1 cellular context compared by ENCODE assay signal in the genomic region with DNA sequence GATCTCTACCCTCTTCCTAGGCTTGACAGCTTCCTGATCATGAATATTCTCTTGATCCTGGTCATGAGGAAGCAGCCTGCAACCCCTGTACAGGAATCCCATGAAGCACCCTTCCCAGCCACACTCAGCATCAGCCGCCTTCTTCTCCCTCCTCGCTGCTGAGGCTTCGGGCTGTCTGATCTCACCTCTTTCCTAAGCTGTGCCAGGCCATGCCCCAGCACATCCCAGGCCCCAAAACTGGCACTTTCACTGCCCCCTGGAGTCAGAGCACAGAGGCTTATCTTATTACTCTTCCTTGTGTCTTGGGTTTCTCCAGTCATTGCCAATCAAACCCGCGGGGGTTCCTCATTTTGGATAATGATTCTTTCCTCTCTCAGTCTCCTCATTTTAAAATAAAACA.
TF ChIP-seq lines count a peak whose summit lies in the region.

No MANE protein-coding gene starts in this region.

TF ChIP-seq in WTC11, 78 proteins besides CTCF, POLR2A, EP300 and RAD21 (continued from another document):
- TF ChIP-seq, protein P1, sequence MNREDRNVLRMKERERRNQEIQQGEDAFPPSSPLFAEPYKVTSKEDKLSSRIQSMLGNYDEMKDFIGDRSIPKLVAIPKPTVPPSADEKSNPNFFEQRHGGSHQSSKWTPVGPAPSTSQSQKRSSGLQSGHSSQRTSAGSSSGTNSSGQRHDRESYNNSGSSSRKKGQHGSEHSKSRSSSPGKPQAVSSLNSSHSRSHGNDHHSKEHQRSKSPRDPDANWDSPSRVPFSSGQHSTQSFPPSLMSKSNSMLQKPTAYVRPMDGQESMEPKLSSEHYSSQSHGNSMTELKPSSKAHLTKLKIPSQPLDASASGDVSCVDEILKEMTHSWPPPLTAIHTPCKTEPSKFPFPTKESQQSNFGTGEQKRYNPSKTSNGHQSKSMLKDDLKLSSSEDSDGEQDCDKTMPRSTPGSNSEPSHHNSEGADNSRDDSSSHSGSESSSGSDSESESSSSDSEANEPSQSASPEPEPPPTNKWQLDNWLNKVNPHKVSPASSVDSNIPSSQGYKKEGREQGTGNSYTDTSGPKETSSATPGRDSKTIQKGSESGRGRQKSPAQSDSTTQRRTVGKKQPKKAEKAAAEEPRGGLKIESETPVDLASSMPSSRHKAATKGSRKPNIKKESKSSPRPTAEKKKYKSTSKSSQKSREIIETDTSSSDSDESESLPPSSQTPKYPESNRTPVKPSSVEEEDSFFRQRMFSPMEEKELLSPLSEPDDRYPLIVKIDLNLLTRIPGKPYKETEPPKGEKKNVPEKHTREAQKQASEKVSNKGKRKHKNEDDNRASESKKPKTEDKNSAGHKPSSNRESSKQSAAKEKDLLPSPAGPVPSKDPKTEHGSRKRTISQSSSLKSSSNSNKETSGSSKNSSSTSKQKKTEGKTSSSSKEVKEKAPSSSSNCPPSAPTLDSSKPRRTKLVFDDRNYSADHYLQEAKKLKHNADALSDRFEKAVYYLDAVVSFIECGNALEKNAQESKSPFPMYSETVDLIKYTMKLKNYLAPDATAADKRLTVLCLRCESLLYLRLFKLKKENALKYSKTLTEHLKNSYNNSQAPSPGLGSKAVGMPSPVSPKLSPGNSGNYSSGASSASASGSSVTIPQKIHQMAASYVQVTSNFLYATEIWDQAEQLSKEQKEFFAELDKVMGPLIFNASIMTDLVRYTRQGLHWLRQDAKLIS (CRISPR knock-in tag; IDR thresholded peaks at IDR 0.05; ENCODE audit: borderline replicate concordance), result no peak
- TF ChIP-seq, protein P2, sequence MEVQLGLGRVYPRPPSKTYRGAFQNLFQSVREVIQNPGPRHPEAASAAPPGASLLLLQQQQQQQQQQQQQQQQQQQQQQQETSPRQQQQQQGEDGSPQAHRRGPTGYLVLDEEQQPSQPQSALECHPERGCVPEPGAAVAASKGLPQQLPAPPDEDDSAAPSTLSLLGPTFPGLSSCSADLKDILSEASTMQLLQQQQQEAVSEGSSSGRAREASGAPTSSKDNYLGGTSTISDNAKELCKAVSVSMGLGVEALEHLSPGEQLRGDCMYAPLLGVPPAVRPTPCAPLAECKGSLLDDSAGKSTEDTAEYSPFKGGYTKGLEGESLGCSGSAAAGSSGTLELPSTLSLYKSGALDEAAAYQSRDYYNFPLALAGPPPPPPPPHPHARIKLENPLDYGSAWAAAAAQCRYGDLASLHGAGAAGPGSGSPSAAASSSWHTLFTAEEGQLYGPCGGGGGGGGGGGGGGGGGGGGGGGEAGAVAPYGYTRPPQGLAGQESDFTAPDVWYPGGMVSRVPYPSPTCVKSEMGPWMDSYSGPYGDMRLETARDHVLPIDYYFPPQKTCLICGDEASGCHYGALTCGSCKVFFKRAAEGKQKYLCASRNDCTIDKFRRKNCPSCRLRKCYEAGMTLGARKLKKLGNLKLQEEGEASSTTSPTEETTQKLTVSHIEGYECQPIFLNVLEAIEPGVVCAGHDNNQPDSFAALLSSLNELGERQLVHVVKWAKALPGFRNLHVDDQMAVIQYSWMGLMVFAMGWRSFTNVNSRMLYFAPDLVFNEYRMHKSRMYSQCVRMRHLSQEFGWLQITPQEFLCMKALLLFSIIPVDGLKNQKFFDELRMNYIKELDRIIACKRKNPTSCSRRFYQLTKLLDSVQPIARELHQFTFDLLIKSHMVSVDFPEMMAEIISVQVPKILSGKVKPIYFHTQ (CRISPR knock-in tag; IDR thresholded peaks at IDR 0.05), result no peak
- TF ChIP-seq ZNF138 (CRISPR knock-in tag; conservative IDR thresholded peaks at IDR 0.05) (no peak), FOXK1 (CRISPR knock-in tag; IDR thresholded peaks at IDR 0.05) (no peak)
- TF ChIP-seq, protein P3, sequence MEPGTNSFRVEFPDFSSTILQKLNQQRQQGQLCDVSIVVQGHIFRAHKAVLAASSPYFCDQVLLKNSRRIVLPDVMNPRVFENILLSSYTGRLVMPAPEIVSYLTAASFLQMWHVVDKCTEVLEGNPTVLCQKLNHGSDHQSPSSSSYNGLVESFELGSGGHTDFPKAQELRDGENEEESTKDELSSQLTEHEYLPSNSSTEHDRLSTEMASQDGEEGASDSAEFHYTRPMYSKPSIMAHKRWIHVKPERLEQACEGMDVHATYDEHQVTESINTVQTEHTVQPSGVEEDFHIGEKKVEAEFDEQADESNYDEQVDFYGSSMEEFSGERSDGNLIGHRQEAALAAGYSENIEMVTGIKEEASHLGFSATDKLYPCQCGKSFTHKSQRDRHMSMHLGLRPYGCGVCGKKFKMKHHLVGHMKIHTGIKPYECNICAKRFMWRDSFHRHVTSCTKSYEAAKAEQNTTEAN (CRISPR knock-in tag; IDR thresholded peaks at IDR 0.05), result no peak
- TF ChIP-seq, protein P4, sequence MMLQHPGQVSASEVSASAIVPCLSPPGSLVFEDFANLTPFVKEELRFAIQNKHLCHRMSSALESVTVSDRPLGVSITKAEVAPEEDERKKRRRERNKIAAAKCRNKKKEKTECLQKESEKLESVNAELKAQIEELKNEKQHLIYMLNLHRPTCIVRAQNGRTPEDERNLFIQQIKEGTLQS (CRISPR knock-in tag; conservative IDR thresholded peaks at IDR 0.05), result no peak
